ENCODE assay signal across 1 cellular context in genomic region chr16:27677300-27677699, GRCh38.
TF ChIP-seq lines count a peak whose summit lies in the region.

No MANE protein-coding gene starts in this region.

TF ChIP-seq in HepG2, 621 proteins besides CTCF, POLR2A, EP300 and RAD21:
- TF ChIP-seq SNAI1 (CRISPR knock-in tag; IDR thresholded peaks at IDR 0.05; ENCODE audit: borderline replicate concordance), result no peak
- TF ChIP-seq SOX13 (IDR thresholded peaks at IDR 0.05), result no peak
- peak in 1 of 2 experiments; percentile 66; a peak in 1 of 4 replicates for TF ChIP-seq SOX13 (CRISPR knock-in tag; conservative IDR thresholded peaks at IDR 0.05 in 1 of 2, IDR thresholded peaks at IDR 0.05 in 1 of 2)
- TF ChIP-seq ZFYVE20 (CRISPR knock-in tag; IDR thresholded peaks at IDR 0.05; ENCODE audit: borderline replicate concordance, low read depth), result no peak
- TF ChIP-seq SOX5 (CRISPR knock-in tag; IDR thresholded peaks at IDR 0.05; ENCODE audit: borderline replicate concordance), result peak; percentile 79; the same call in 1 of the 2 replicates
- TF ChIP-seq TARDBP (CRISPR knock-in tag; IDR thresholded peaks at IDR 0.05), result no peak
- TF ChIP-seq NFE2L2 (IDR thresholded peaks at IDR 0.05; ENCODE audit: low read length), result no peak
- no peak for TF ChIP-seq XRCC5 (optimal IDR thresholded peaks at IDR 0.05; ENCODE audit: low read length)
- no peak for TF ChIP-seq ZBED4 (CRISPR knock-in tag; IDR thresholded peaks at IDR 0.05; ENCODE audit: borderline replicate concordance)
- TF ChIP-seq YEATS4 (CRISPR knock-in tag; IDR thresholded peaks at IDR 0.05; ENCODE audit: borderline replicate concordance), result no peak
- TF ChIP-seq HNRNPUL1 (IDR thresholded peaks at IDR 0.05; ENCODE audit: low read depth, low read length), result no peak
- TF ChIP-seq ZNF773 (CRISPR knock-in tag; IDR thresholded peaks at IDR 0.05; ENCODE audit: borderline replicate concordance), result no peak
- TF ChIP-seq SOX6 (IDR thresholded peaks at IDR 0.05), result no peak
- TF ChIP-seq SOX6 (CRISPR knock-in tag; IDR thresholded peaks at IDR 0.05), result 0 out of 2 replicates have a peak, but pooled peaks have one; percentile 17
- 0 out of 2 replicates have a peak, but pooled peaks have one; percentile 16 for TF ChIP-seq HNF1A (IDR thresholded peaks at IDR 0.05; ENCODE audit: low read depth)
- TF ChIP-seq HNF1A (CRISPR knock-in tag; IDR thresholded peaks at IDR 0.05; ENCODE audit: borderline replicate concordance), result no peak
- TF ChIP-seq MXD1 (CRISPR knock-in tag; IDR thresholded peaks at IDR 0.05), result no peak
- no peak for TF ChIP-seq SNAPC5 (CRISPR knock-in tag; IDR thresholded peaks at IDR 0.05; ENCODE audit: borderline replicate concordance)
- TF ChIP-seq GTF3A (CRISPR knock-in tag; conservative IDR thresholded peaks at IDR 0.05), result no peak
- TF ChIP-seq ZNF276 (CRISPR knock-in tag; IDR thresholded peaks at IDR 0.05; ENCODE audit: low read depth), result no peak
